20 cellular contexts compared by ENCODE assay signal in the genomic region with DNA sequence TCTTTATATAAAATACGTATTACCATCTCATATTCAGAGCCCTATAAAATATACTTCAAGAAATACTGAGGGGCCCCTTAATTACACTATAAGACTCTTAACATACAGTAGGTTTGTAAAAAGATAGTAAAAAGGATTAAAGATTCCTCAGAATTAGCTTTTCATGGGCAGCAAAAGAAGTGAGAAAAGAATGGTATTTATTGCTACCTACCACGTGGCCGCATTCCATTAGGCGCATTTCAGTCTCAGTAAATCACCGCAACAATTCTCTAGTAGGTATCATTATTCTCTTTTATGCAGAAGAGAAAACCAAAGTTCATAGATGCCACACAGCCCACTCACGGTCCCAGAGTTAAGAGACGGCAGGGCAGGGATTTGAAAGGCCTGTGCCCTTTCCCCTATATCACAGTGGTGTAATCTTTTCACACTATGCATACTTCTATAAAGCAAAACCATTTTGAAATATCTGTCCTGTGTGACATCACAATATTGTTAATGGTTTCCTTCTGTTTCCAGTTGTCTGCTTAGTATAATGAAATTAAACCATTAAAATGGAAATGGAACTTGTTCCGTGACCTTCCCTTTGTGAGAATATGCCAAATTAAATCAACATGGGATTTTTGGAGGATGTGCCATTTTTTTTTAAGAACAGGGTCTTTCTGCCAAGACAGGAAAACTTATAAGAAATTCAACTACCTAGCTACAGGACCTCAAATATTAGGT.
DNase-seq lines count a peak whose midpoint lies in the region; ATAC-seq, FAIRE-seq and TF ChIP-seq lines count a peak whose summit lies in the region.
"Had no signal": no experiment of that assay in that cellular context is flagged by ENCODE, and none has a peak within 500 bp of the region (broad histone marks: within the 10 kb centered on the region; RNA-seq: fewer than 3 reads in every experiment).

No MANE protein-coding gene starts in this region.

- H3K4me2 ChIP-seq in trophoblast cell (ENCODE audit: low read length) (no peak overlapping the region), HepG2 (ENCODE audit: low read depth, low read length) (no peak overlapping the region)

- H3K36me3 ChIP-seq in trophoblast cell (ENCODE audit: control insufficient read depth in 1 of 2, insufficient read depth in 2 of 2, low read length in 2 of 2) = no peaks in the 10 kb centered on the region
- no peaks in the 10 kb centered on the region for H3K36me3 ChIP-seq in HepG2 (replicated peaks in 1 of 2; ENCODE audit: control insufficient read depth in 1 of 2, insufficient read depth in 2 of 2, low read length in 2 of 2)
- H3K36me3 ChIP-seq: BLaER1 treated with 17β-estradiol and CSF1 and Interleukin-3, amounts not matched to agents 10 nM and 100 nM had no signal

- H3K27ac ChIP-seq in trophoblast cell (ENCODE audit: low read depth, low read length) = no peak overlapping the region
- H3K27ac ChIP-seq in HepG2 (ENCODE audit: extremely low read length, insufficient read depth, low read length) = no peak overlapping the region
- H3K27ac ChIP-seq: BLaER1 treated with 17β-estradiol and CSF1 and Interleukin-3, amounts not matched to agents 10 nM and 100 nM had no signal

- no peak overlapping the region for H4K12ac ChIP-seq in trophoblast cell (ENCODE audit: low read depth, low read length)

- H2BK5ac ChIP-seq in trophoblast cell (ENCODE audit: low read depth, low read length, poor library complexity) = no peak overlapping the region

- in situ Hi-C loops in HepG2 (cut with HindIII; ENCODE audit: extremely low pct_ligation_motif_present, low pct_unique_long_range_greater_than_20kb) = no loop called here

- H3K4me1 ChIP-seq in trophoblast cell (ENCODE audit: control insufficient read depth in 1 of 2, insufficient read depth in 2 of 2, low read length in 2 of 2) (peaks cover 0 to 2% of the 10 kb centered on the region in 2 experiments), HepG2 (ENCODE audit: insufficient read depth, low read length) (no peaks in the 10 kb centered on the region)

- intact Hi-C loops in HepG2 (cut with micrococcal nuclease; ENCODE audit: unreplicated experiment) = no loop called here

- H3K9me3 ChIP-seq in trophoblast cell (ENCODE audit: insufficient read depth, low read depth, low read length) = no peaks in the 10 kb centered on the region
- H3K9me3 ChIP-seq in HepG2 (ENCODE audit: low read length) = no peaks in the 10 kb centered on the region
- H3K9me3 ChIP-seq: BLaER1 treated with 17β-estradiol and CSF1 and Interleukin-3, amounts not matched to agents 10 nM and 100 nM had no signal

- H2AFZ ChIP-seq in trophoblast cell (ENCODE audit: insufficient read depth, low read length, poor library complexity) (no peak overlapping the region), HepG2 (ENCODE audit: low read length) (no peak overlapping the region)

- POLR2A ChIA-PET in HepG2 (lab: Yijun Ruan, JAX) = no interaction called here

- H4K20me1 ChIP-seq in HepG2 (ENCODE audit: insufficient read depth, low read length) = no peaks in the 10 kb centered on the region
- H4K20me1 ChIP-seq: BLaER1 treated with 17β-estradiol and CSF1 and Interleukin-3, amounts not matched to agents 10 nM and 100 nM had no signal

- no peak for ATAC-seq in HepG2
- ATAC-seq: CD8-positive, alpha-beta T cell; HCT116; K562 had no signal

- CTCF ChIA-PET in HepG2 (lab: Yijun Ruan, JAX; ENCODE audit: low intra/inter-chr PET ratio, low total read pairs) = no interaction called here

- FAIRE-seq in HepG2 (lab: Jason Lieb, UNC) = no peak
- FAIRE-seq: GM12891, GM19239, H54, K562 had no signal

- no peak for TF ChIP-seq EP300 in HepG2 (IDR thresholded peaks at IDR 0.05; ENCODE audit: low read depth in 2 of 2, low read length in 2 of 2)
- no peak for TF ChIP-seq EP300 in HepG2 (CRISPR knock-in tag; IDR thresholded peaks at IDR 0.05; ENCODE audit: borderline replicate concordance)

- H3K4ac ChIP-seq in trophoblast cell (ENCODE audit: low read depth, low read length) = no peak overlapping the region

- H2BK12ac ChIP-seq in trophoblast cell (ENCODE audit: low read length) = no peak overlapping the region

- DNase-seq in GM04504 (ENCODE audit: low read depth) (peak; percentile 31), SW480 (ENCODE audit: low spot score) (peak; percentile 17), fibroblast of mammary gland (ENCODE audit: low read depth) (peak; percentile 23), trophoblast cell (peak; percentile 23 to 46), HepG2 (ENCODE audit: low spot score) (no peak), Kasumi-1 (lab: John Stamatoyannopoulos, UW) (no peak), NCI-H2196 treated with DMSO at 0.1 percent for 48 hours (lab: John Stamatoyannopoulos, UW; ENCODE audit: unreplicated experiment) (no peak)
- DNase-seq: 8988T; Calu3; CD8-positive, alpha-beta T cell; DND-41; EL; HFFc6; IMR-90 had no signal

- no TSS peak for BruUV-seq in HepG2 (replicated peaks; lab: Mats Ljungman, UMichigan)

- no peak overlapping the region for H2BK120ac ChIP-seq in trophoblast cell (ENCODE audit: insufficient read depth, low read length, poor library complexity)

- H3K9ac ChIP-seq in trophoblast cell (ENCODE audit: low read length) = no peak overlapping the region
- H3K9ac ChIP-seq in HepG2 (ENCODE audit: insufficient read depth, low read depth, low read length) = no peak overlapping the region
- H3K9ac ChIP-seq: BLaER1 treated with 17β-estradiol and CSF1 and Interleukin-3, amounts not matched to agents 10 nM and 100 nM had no signal

- no peak overlapping the region for H4K91ac ChIP-seq in trophoblast cell (ENCODE audit: low read depth, low read length)

- no peaks in the 10 kb centered on the region for H3K79me1 ChIP-seq in trophoblast cell (ENCODE audit: low read length)

- WGBS in trophoblast cell (ENCODE audit: extremely low coverage, insufficient coverage, insufficient read length) = no CpG with 5 or more reads among the region's 8 CpGs
- WGBS in HepG2 (ENCODE audit: low lambda C conversion rate) = 76% methylated on average over 8 of the region's 8 CpGs

- TF ChIP-seq RAD21 in HepG2 (CRISPR knock-in tag; IDR thresholded peaks at IDR 0.05) = no peak

- no peak overlapping the region for H3K18ac ChIP-seq in trophoblast cell (ENCODE audit: low read length)

- TF ChIP-seq CTCF in fibroblast of mammary gland (conservative IDR thresholded peaks at IDR 0.05; ENCODE audit: control insufficient read depth, insufficient read depth, low read depth, low read length) = no peak
- no peak for TF ChIP-seq CTCF in HepG2 (CRISPR knock-in tag; IDR thresholded peaks at IDR 0.05)

- TF ChIP-seq POLR2A in HepG2 (IDR thresholded peaks at IDR 0.05; ENCODE audit: insufficient read depth in 1 of 2, low read depth in 2 of 2, low read length in 2 of 2) = no peak

- no peak overlapping the region for H3K14ac ChIP-seq in trophoblast cell (ENCODE audit: low read length)

- H4K8ac ChIP-seq in trophoblast cell (ENCODE audit: low read depth, low read length) = no peak overlapping the region

- H3K4me3 ChIP-seq in fibroblast of mammary gland (ENCODE audit: control insufficient read depth, low read depth, low read length) (no peak overlapping the region), trophoblast cell (ENCODE audit: low read depth, low read length) (no peak overlapping the region), HepG2 (replicated peaks in 1 of 3; ENCODE audit: insufficient read depth in 1 of 3, low read depth in 2 of 3, low read length in 3 of 3) (no peak overlapping the region)
- H3K4me3 ChIP-seq: BLaER1 treated with 17β-estradiol and CSF1 and Interleukin-3, amounts not matched to agents 10 nM and 100 nM; K562 had no signal

- no peaks in the 10 kb centered on the region for H3K27me3 ChIP-seq in trophoblast cell (ENCODE audit: insufficient read depth, low read length)
- no peaks in the 10 kb centered on the region for H3K27me3 ChIP-seq in HepG2 (ENCODE audit: control insufficient read depth in 1 of 2, insufficient read depth in 2 of 2, low read length in 2 of 2)
- H3K27me3 ChIP-seq: BLaER1 treated with 17β-estradiol and CSF1 and Interleukin-3, amounts not matched to agents 10 nM and 100 nM had no signal

- no peak overlapping the region for H3K23ac ChIP-seq in trophoblast cell (ENCODE audit: low read length)

- H2AK5ac ChIP-seq in trophoblast cell (ENCODE audit: low read length) = no peak overlapping the region

- H3K79me2 ChIP-seq in trophoblast cell (ENCODE audit: control insufficient read depth, insufficient read depth, low read length, poor library complexity) (no peaks in the 10 kb centered on the region), HepG2 (ENCODE audit: insufficient read depth, low read length) (no peaks in the 10 kb centered on the region)

TF ChIP-seq in HepG2, 621 proteins besides CTCF, POLR2A, EP300 and RAD21:
- TF ChIP-seq JUND (CRISPR knock-in tag; IDR thresholded peaks at IDR 0.05) (no peak), ZEB1 (IDR thresholded peaks at IDR 0.05; ENCODE audit: insufficient replicate concordance, low read depth) (no peak), ATAD3A (CRISPR knock-in tag; IDR thresholded peaks at IDR 0.05) (no peak), KDM3A (CRISPR knock-in tag; IDR thresholded peaks at IDR 0.05; ENCODE audit: low read depth) (no peak)

Comparison
In these comparisons a context has a peak if more than half of its experiments do, and no peak if none do; other contexts are left out.
1. DNase-seq: peak in GM04504 (single experiment), SW480 (single experiment), fibroblast of mammary gland (single experiment) and trophoblast cell (2 of 2); none in HepG2 (single experiment), Kasumi-1 (0 of 2) and NCI-H2196 treated with DMSO at 0.1 percent for 48 hours (single experiment).